Comparison of ENCODE assay signal across 22 cellular contexts in the genomic region with DNA sequence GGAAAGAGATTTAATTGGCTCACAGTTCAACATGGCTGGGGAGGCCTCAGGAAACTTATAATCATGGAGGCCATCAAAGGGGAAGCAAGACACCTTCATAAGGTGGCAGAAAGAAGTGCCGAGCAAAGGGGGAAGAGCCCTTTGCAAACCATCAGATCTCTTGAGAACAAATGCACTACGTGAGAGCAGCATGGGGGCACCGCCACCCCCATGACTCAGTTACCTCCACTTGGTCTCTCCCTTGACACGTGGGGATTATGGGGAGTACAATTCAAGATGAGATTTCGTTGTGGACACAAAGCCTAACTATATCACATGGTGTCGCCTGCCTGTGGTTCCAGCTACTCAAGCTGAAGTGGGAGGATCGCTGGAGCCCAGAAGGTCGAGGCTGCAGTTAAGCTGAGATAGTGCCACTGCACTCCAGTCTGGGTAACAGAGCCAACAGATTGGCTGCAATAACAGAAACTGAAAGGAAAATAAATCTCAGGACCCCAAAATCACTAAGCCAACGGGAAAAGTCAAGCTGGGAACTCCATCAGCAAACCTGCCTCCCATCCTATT. TPM values are rescaled to one million over a fixed set of nuclear protein-coding genes. Genes with fewer than 3 reads are reported as not detected.
DNase-seq lines count a peak whose midpoint lies in the region; ATAC-seq and TF ChIP-seq lines count a peak whose summit lies in the region.
"Had no signal": no experiment of that assay in that cellular context is flagged by ENCODE, and none has a peak within 500 bp of the region (broad histone marks: within the 10 kb centered on the region; RNA-seq: fewer than 3 reads in every experiment).

No MANE protein-coding gene starts in this region.

- peaks cover 57% of the 10 kb centered on the region for H3K4me1 Mint-ChIP-seq in chondrocyte (ENCODE audit: low read depth)

- H3K36me3 ChIP-seq in trophoblast cell (ENCODE audit: control insufficient read depth in 1 of 2, insufficient read depth in 2 of 2, low read length in 2 of 2) (no peaks in the 10 kb centered on the region), A673 (ENCODE audit: insufficient read depth, low read length, poor library complexity, severe bottlenecking) (no peaks in the 10 kb centered on the region)
- H3K36me3 ChIP-seq: MG63 had no signal

- H3K14ac ChIP-seq in trophoblast cell (ENCODE audit: low read length): no peak overlapping the region

- no peak overlapping the region for H2BK120ac ChIP-seq in trophoblast cell (ENCODE audit: insufficient read depth, low read length, poor library complexity)

- H3K4me3 ChIP-seq in trophoblast cell (ENCODE audit: low read depth, low read length) (no peak overlapping the region), A673 (ENCODE audit: low read depth, low read length, poor library complexity, severe bottlenecking) (no peak overlapping the region)
- H3K4me3 ChIP-seq: GM23338, MG63 had no signal

- no peak for DNase-seq in Right ventricle myocardium inferior (ENCODE audit: missing footprints)
- DNase-seq in cardiac septum (ENCODE audit: low spot score): no peak
- DNase-seq in chondrocyte (ENCODE audit: low spot score): peak; percentile 28
- DNase-seq in trophoblast cell: peak in 1 of 2 donors; percentile 1
- no peak for DNase-seq in GM10266 (ENCODE audit: extremely low spot score)
- DNase-seq in A673 (ENCODE audit: low spot score): no peak
- DNase-seq: Caco-2, DMS53, HFFc6, MG63, NCI-H1092 treated with DMSO at 0.1 percent for 48 hours, NCI-H1694 treated with DMSO at 0.1 percent for 48 hours, NCI-H2171, NCI-H446 treated with DMSO at 0.1 percent for 48 hours, NCI-H774, SIG-M5 had no signal

- CTCF ChIA-PET in A673 (lab: Charles Lee): no interaction called here

- H2BK5ac ChIP-seq in trophoblast cell (ENCODE audit: low read depth, low read length, poor library complexity): no peak overlapping the region

- H3K9me3 ChIP-seq in trophoblast cell (ENCODE audit: insufficient read depth, low read depth, low read length) (peaks cover 1% of the 10 kb centered on the region), A673 (ENCODE audit: low read depth, low read length, poor library complexity, severe bottlenecking) (no peaks in the 10 kb centered on the region)
- H3K9me3 ChIP-seq: Caco-2, MG63 had no signal

- H3K79me2 ChIP-seq in trophoblast cell (ENCODE audit: control insufficient read depth, insufficient read depth, low read length, poor library complexity): no peaks in the 10 kb centered on the region

- no peak overlapping the region for H3K23ac ChIP-seq in trophoblast cell (ENCODE audit: low read length)

- peaks cover 8% of the 10 kb centered on the region for H3K79me1 ChIP-seq in trophoblast cell (ENCODE audit: low read length)

- no peak overlapping the region for H3K4ac ChIP-seq in trophoblast cell (ENCODE audit: low read depth, low read length)

- peak overlapping the region; percentile 7 for H2AK5ac ChIP-seq in trophoblast cell (ENCODE audit: low read length)

- TF ChIP-seq CTCF in chondrocyte (IDR thresholded peaks at IDR 0.05) (no peak), GM10266 (IDR thresholded peaks at IDR 0.05; ENCODE audit: control insufficient read depth, insufficient read depth, low read depth, missing control alignments) (no peak), A673 (conservative IDR thresholded peaks at IDR 0.05; ENCODE audit: low read depth, low read length) (no peak)

- H3K27me3 ChIP-seq in trophoblast cell (ENCODE audit: insufficient read depth, low read length) (no peaks in the 10 kb centered on the region), A673 (replicated peaks; ENCODE audit: insufficient read depth, low read depth, low read length, poor library complexity) (peaks cover 6% of the 10 kb centered on the region)
- H3K27me3 ChIP-seq: MG63 had no signal

- H3K9me3 Mint-ChIP-seq in chondrocyte (ENCODE audit: low read depth): no peaks in the 10 kb centered on the region
- H3K9me3 Mint-ChIP-seq: GM23338 had no signal

- ATAC-seq in Right ventricle myocardium inferior: peak; percentile 52
- ATAC-seq: GM23338, Panc1 had no signal

- POLR2A ChIA-PET in A673 (lab: Charles Lee; ENCODE audit: low non-redundant PET): no interaction called here

- H3K18ac ChIP-seq in trophoblast cell (ENCODE audit: low read length): no peak overlapping the region

- WGBS in trophoblast cell (ENCODE audit: extremely low coverage, insufficient coverage, insufficient read length): no CpG with 5 or more reads among the region's 9 CpGs

- no peaks in the 10 kb centered on the region for H3K27me3 Mint-ChIP-seq in chondrocyte (ENCODE audit: low read depth)

- peak overlapping the region; percentile 84 for H2BK12ac ChIP-seq in trophoblast cell (ENCODE audit: low read length)

- no peak overlapping the region for H3K4me2 ChIP-seq in trophoblast cell (ENCODE audit: low read length)
- H3K4me2 ChIP-seq: GM23338, KMS-11 had no signal

- BruUV-seq in A673 (replicated peaks; lab: Mats Ljungman, UMichigan): no TSS peak

- no peak overlapping the region for H4K12ac ChIP-seq in trophoblast cell (ENCODE audit: low read depth, low read length)

- no peak overlapping the region for H3K27ac ChIP-seq in trophoblast cell (ENCODE audit: low read depth, low read length)
- H3K27ac ChIP-seq in A673 (ENCODE audit: low read depth, low read length, poor library complexity, severe bottlenecking): no peak overlapping the region
- H3K27ac ChIP-seq: HL-60, KMS-11 had no signal

- no peaks in the 10 kb centered on the region for H3K36me3 Mint-ChIP-seq in chondrocyte (ENCODE audit: low read depth)

- H3K4me1 ChIP-seq in trophoblast cell (ENCODE audit: control insufficient read depth in 1 of 2, insufficient read depth in 2 of 2, low read length in 2 of 2) (no peaks in the 10 kb centered on the region), A673 (ENCODE audit: insufficient read depth, low read length, poor library complexity, severe bottlenecking) (no peaks in the 10 kb centered on the region)
- H3K4me1 ChIP-seq: Caco-2 had no signal

- H4K8ac ChIP-seq in trophoblast cell (ENCODE audit: low read depth, low read length): no peak overlapping the region

- H3K4me3 Mint-ChIP-seq in chondrocyte (ENCODE audit: unreplicated experiment): no peak overlapping the region
- H3K4me3 Mint-ChIP-seq: GM23338, HFFc6 had no signal

- intact Hi-C loops in Right ventricle myocardium inferior (cut with DNase I) (no loop called here), cardiac septum (cut with DNase I) (no loop called here), A673 (cut with micrococcal nuclease; ENCODE audit: unreplicated experiment) (no loop called here)

- H3K27ac Mint-ChIP-seq in chondrocyte (ENCODE audit: unreplicated experiment): peak overlapping the region; percentile 77
- H3K27ac Mint-ChIP-seq: GM23338, HFFc6 had no signal

- no peak overlapping the region for H4K91ac ChIP-seq in trophoblast cell (ENCODE audit: low read depth, low read length)

- no peak overlapping the region for H3K9ac ChIP-seq in trophoblast cell (ENCODE audit: low read length)
- H3K9ac ChIP-seq: KMS-11 had no signal

- H2AFZ ChIP-seq in trophoblast cell (ENCODE audit: insufficient read depth, low read length, poor library complexity): no peak overlapping the region
- H2AFZ ChIP-seq: GM23338 had no signal

RNA-seq across cellular contexts. Expression of gene CDCA4, which starts 10.0 kb away (rescaled TPM):
- total RNA-seq in Right ventricle myocardium inferior: 3.1 TPM
- total RNA-seq in cardiac septum: 2.3 TPM
- total RNA-seq in chondrocyte: 15.6 to 18.8 TPM (median 18.0 TPM) in 3 replicates
- 16.8 and 18.1 TPM in 2 replicates for polyA plus RNA-seq in trophoblast cell (2013)
- 49.7 and 51.1 TPM in 2 replicates for total RNA-seq in A673 (2021)

RNA-seq across cellular contexts. Expression of gene GPR132, which starts 34.3 kb away (rescaled TPM):
- total RNA-seq in Right ventricle myocardium inferior: 0.89 TPM
- total RNA-seq in cardiac septum: 0.73 TPM
- total RNA-seq in chondrocyte: 0.23 to 0.48 TPM (median 0.30 TPM) in 3 replicates
- 0.04 and 0.10 TPM in 2 replicates for polyA plus RNA-seq in trophoblast cell (2013)
- not detected in 2 replicates for total RNA-seq in A673 (2021)
- total RNA-seq: A172, Caco-2, G401 had no signal
- polyA plus RNA-seq: GM23338 had no signal

RNA-seq across cellular contexts. Expression of gene CLBA1, which starts 45.3 kb away (rescaled TPM):
- total RNA-seq in Right ventricle myocardium inferior (1.9 TPM), cardiac septum (2.7 TPM), chondrocyte (6.0 to 6.3 TPM (median 6.3 TPM) in 3 replicates), A673 (2021) (14.3 and 14.6 TPM in 2 replicates)
- 2.2 and 2.6 TPM in 2 replicates for polyA plus RNA-seq in trophoblast cell (2013)

RNA-seq across cellular contexts. Expression of gene AHNAK2, which starts 52.7 kb away (rescaled TPM):
- 2.5 TPM for total RNA-seq in Right ventricle myocardium inferior
- total RNA-seq in cardiac septum: 4.6 TPM
- total RNA-seq in chondrocyte: 271 to 361 TPM (median 274 TPM) in 3 replicates
- polyA plus RNA-seq in trophoblast cell (2013): 1.2 and 1.5 TPM in 2 replicates
- 0.56 and 0.59 TPM in 2 replicates for total RNA-seq in A673 (2021)
